1 cellular context compared by ENCODE assay signal in the genomic region with DNA sequence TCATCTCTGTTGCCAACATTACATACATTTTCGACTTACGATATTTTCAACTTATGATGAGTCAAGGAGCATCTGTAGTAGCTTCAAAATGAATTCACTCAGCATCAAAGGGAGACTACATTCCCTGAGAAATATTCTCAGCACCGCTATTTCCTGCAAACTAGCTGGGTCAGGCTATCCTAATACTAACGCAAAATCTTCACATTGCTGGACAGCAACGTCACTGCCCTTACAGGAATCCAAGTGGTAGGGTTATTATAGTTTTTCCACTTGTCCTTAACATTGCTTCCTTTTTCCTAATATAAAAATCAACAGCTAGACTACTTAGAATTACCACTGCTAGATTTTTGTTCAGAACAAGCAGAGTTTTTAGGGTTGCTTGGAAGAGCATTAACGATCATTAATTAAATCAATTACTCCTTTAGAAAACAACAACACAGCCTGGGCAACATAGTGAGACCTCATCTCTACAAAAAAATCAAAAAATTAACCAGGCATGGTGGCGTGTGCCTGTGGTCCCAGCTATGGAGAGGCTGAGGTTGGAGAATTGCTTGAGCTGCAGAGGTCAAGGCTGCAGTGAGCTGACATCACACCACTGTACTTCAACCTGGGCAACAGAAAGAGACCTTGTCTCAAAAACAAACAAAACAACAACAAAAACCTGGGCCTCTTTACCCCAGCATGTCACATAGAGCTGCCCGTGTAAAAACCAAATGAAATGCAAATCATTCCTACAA.
A peak's percentile ranks its signal among the peaks of the same experiment; 100 is the strongest.
TF ChIP-seq lines count a peak whose summit lies in the region.

No MANE protein-coding gene starts in this region.

TF ChIP-seq in IMR-90, 13 proteins besides CTCF, POLR2A, EP300 and RAD21:
- TF ChIP-seq MXI1 (IDR thresholded peaks at IDR 0.05; ENCODE audit: borderline replicate concordance, low read depth, low read length) (no peak), CEBPB (IDR thresholded peaks at IDR 0.05; ENCODE audit: low read depth, low read length) (no peak), SMC3 (IDR thresholded peaks at IDR 0.05; ENCODE audit: low read depth, low read length) (no peak), RCOR1 (IDR thresholded peaks at IDR 0.05; ENCODE audit: insufficient replicate concordance, low read length) (no peak), MAFK (IDR thresholded peaks at IDR 0.05; ENCODE audit: low read depth, low read length) (peak; percentile 45; the same call in 1 of the 2 replicates), FOS (IDR thresholded peaks at IDR 0.05; ENCODE audit: low read depth, low read length) (no peak), RFX5 (IDR thresholded peaks at IDR 0.05; ENCODE audit: low read depth, low read length) (no peak), BHLHE40 (IDR thresholded peaks at IDR 0.05; ENCODE audit: low read depth, low read length) (no peak), CHD1 (IDR thresholded peaks at IDR 0.05; ENCODE audit: low read depth, low read length) (no peak), MAZ (IDR thresholded peaks at IDR 0.05; ENCODE audit: borderline replicate concordance, low read depth, low read length) (0 out of 2 replicates have a peak, but pooled peaks have one; percentile 18), NFE2L2 (IDR thresholded peaks at IDR 0.05; ENCODE audit: low read depth, low read length) (0 out of 2 replicates have a peak, but pooled peaks have one; percentile 4)
- TF ChIP-seq, protein P1, sequence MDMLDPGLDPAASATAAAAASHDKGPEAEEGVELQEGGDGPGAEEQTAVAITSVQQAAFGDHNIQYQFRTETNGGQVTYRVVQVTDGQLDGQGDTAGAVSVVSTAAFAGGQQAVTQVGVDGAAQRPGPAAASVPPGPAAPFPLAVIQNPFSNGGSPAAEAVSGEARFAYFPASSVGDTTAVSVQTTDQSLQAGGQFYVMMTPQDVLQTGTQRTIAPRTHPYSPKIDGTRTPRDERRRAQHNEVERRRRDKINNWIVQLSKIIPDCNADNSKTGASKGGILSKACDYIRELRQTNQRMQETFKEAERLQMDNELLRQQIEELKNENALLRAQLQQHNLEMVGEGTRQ (IDR thresholded peaks at IDR 0.05; ENCODE audit: low read depth, low read length) = no peak
- TF ChIP-seq, protein P2, sequence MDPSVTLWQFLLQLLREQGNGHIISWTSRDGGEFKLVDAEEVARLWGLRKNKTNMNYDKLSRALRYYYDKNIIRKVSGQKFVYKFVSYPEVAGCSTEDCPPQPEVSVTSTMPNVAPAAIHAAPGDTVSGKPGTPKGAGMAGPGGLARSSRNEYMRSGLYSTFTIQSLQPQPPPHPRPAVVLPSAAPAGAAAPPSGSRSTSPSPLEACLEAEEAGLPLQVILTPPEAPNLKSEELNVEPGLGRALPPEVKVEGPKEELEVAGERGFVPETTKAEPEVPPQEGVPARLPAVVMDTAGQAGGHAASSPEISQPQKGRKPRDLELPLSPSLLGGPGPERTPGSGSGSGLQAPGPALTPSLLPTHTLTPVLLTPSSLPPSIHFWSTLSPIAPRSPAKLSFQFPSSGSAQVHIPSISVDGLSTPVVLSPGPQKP (IDR thresholded peaks at IDR 0.05; ENCODE audit: borderline replicate concordance, low read depth, low read length) = no peak
